In genomic region chr19:41895745-41896580, GRCh38 we compare ENCODE assay signal across 6 cellular contexts.
DNase-seq lines count a peak whose midpoint lies in the region; ATAC-seq and TF ChIP-seq lines count a peak whose summit lies in the region.

No MANE protein-coding gene starts in this region.

- H3K4me3 Mint-ChIP-seq in memory B cell, result no peak overlapping the region

- H3K36me3 Mint-ChIP-seq in memory B cell, result peaks cover 35% of the 10 kb centered on the region

- H3K4me3 ChIP-seq in GM12875 (ENCODE audit: low read depth, low read length), result no peak overlapping the region

- H3K27ac Mint-ChIP-seq in memory B cell, result peak overlapping the region; percentile 67

- DNase-seq in memory B cell (ENCODE audit: low spot score in 2 of 2), result no peak
- DNase-seq in putamen (ENCODE audit: low spot score), result no peak
- DNase-seq in SKM-1 (lab: John Stamatoyannopoulos, UW; ENCODE audit: unreplicated experiment), result no peak

- peaks cover 23% of the 10 kb centered on the region for H3K4me1 Mint-ChIP-seq in memory B cell

- no peaks in the 10 kb centered on the region for H3K27me3 Mint-ChIP-seq in memory B cell

- peak; percentile 48; the same call in 1 of the 2 replicates for TF ChIP-seq CTCF in GM12875 (IDR thresholded peaks at IDR 0.05; ENCODE audit: borderline replicate concordance, insufficient read depth, low read depth, low read length)

- ATAC-seq in SK-N-SH treated with all-trans-retinoic acid at 6 μM for 48 hours, result peak; percentile 63
- peak; percentile 32 for ATAC-seq in memory B cell (ENCODE audit: low read depth)
- ATAC-seq in GM19395 (IDR thresholded peaks at IDR 0.05; ENCODE audit: unreplicated experiment), result no peak

- H3K9me3 Mint-ChIP-seq in memory B cell, result no peaks in the 10 kb centered on the region

TF ChIP-seq in SK-N-SH treated with all-trans-retinoic acid at 6 μM for 48 hours, 23 proteins besides CTCF, POLR2A, EP300 and RAD21:
- TF ChIP-seq ISL1 (CRISPR knock-in tag; IDR thresholded peaks at IDR 0.05) (no peak), SNAI2 (CRISPR knock-in tag; IDR thresholded peaks at IDR 0.05) (no peak)
